In genomic region chr14:105470812-105471771, GRCh38 we compare ENCODE assay signal across 9 cellular contexts. TPM values are rescaled to one million over a fixed set of nuclear protein-coding genes. Genes with fewer than 3 reads are reported as not detected.
A peak's percentile ranks its signal among the peaks of the same experiment; 100 is the strongest.
DNase-seq lines count a peak whose midpoint lies in the region; ATAC-seq and TF ChIP-seq lines count a peak whose summit lies in the region.
"Had no signal": no experiment of that assay in that cellular context is flagged by ENCODE, and none has a peak within 500 bp of the region (broad histone marks: within the 10 kb centered on the region; RNA-seq: fewer than 3 reads in every experiment).

No MANE protein-coding gene starts in this region.

- no peaks in the 10 kb centered on the region for H3K36me3 Mint-ChIP-seq in HFFc6 (ENCODE audit: low read depth)
- H3K36me3 Mint-ChIP-seq in activated naive CD4-positive, alpha-beta T cell treated with anti-CD3 and anti-CD28 coated beads, Interleukin-2, amount 10 ng/mL, durations not matched to agents 7 days and 5 days = no peaks in the 10 kb centered on the region
- no peaks in the 10 kb centered on the region for H3K36me3 Mint-ChIP-seq in activated CD4-positive, alpha-beta memory T cell treated with anti-CD3 and anti-CD28 coated beads, Interleukin-2, amount 10 ng/mL, durations not matched to agents 7 days and 5 days (ENCODE audit: low read depth)

- H3K4me3 ChIP-seq in OCI-LY1 (ENCODE audit: low read depth, low read length, poor library complexity, severe bottlenecking) (no peak overlapping the region), sigmoid colon (no peak overlapping the region)
- H3K4me3 ChIP-seq: stomach had no signal

- no peaks in the 10 kb centered on the region for H3K9me3 Mint-ChIP-seq in HFFc6
- no peaks in the 10 kb centered on the region for H3K9me3 Mint-ChIP-seq in activated naive CD4-positive, alpha-beta T cell treated with anti-CD3 and anti-CD28 coated beads, Interleukin-2, amount 10 ng/mL, durations not matched to agents 7 days and 5 days
- H3K9me3 Mint-ChIP-seq in activated CD4-positive, alpha-beta memory T cell treated with anti-CD3 and anti-CD28 coated beads, Interleukin-2, amount 10 ng/mL, durations not matched to agents 7 days and 5 days = no peaks in the 10 kb centered on the region

- no peak overlapping the region for H2AFZ ChIP-seq in OCI-LY1 (ENCODE audit: low read length)

- TF ChIP-seq POLR2A in sigmoid colon (IDR thresholded peaks at IDR 0.05) = no peak

- no peaks in the 10 kb centered on the region for H3F3A ChIP-seq in OCI-LY1 (ENCODE audit: insufficient read depth, low read length)

- intact Hi-C loops in Right ventricle myocardium superior (cut with DNase I) = no loop called here
- intact Hi-C loops in sigmoid colon (cut with DNase I) = loop anchor here (10.0 kb wide), 1 partner anchor 54 kb away; the partner anchor contains the start of gene TMEM121

- H3K79me2 ChIP-seq in OCI-LY1 (ENCODE audit: insufficient read depth, low read length) = no peaks in the 10 kb centered on the region

- 68 to 79% methylated on average over 30 of the region's 30 CpGs for WGBS in sigmoid colon, 2 donors

- H3K9me3 ChIP-seq in OCI-LY1 (ENCODE audit: low read length) (no peaks in the 10 kb centered on the region), sigmoid colon (no peaks in the 10 kb centered on the region)
- H3K9me3 ChIP-seq: stomach had no signal

- TF ChIP-seq CTCF in HFFc6 (IDR thresholded peaks at IDR 0.05) (peak; percentile 38; the same call in 1 of the 2 replicates), OCI-LY1 (IDR thresholded peaks at IDR 0.05; ENCODE audit: low read length) (peak; percentile 15; the same call in 1 of the 2 replicates), sigmoid colon (IDR thresholded peaks at IDR 0.05) (no peak), GM20000 (IDR thresholded peaks at IDR 0.05; ENCODE audit: extremely low read depth, missing control alignments) (no peak)

- no peak overlapping the region for H3K4me2 ChIP-seq in OCI-LY1 (ENCODE audit: low read length)

- no peaks in the 10 kb centered on the region for H3K27me3 Mint-ChIP-seq in HFFc6 (ENCODE audit: insufficient read depth)
- peaks cover 21% of the 10 kb centered on the region for H3K27me3 Mint-ChIP-seq in activated naive CD4-positive, alpha-beta T cell treated with anti-CD3 and anti-CD28 coated beads, Interleukin-2, amount 10 ng/mL, durations not matched to agents 7 days and 5 days
- H3K27me3 Mint-ChIP-seq in activated CD4-positive, alpha-beta memory T cell treated with anti-CD3 and anti-CD28 coated beads, Interleukin-2, amount 10 ng/mL, durations not matched to agents 7 days and 5 days = peaks cover 9% of the 10 kb centered on the region

- no peak for TF ChIP-seq EP300 in sigmoid colon (IDR thresholded peaks at IDR 0.05)

- CTCF ChIA-PET in activated naive CD4-positive, alpha-beta T cell treated with anti-CD3 and anti-CD28 coated beads, Interleukin-2, amount 10 ng/mL, durations not matched to agents 7 days and 5 days (lab: Charles Lee) = interaction anchor here (0.7 to 1.4 kb wide), 2 partner anchors 10 to 96 kb away, joined by 3 to 10 read pairs; no protein-coding TSS in a partner anchor
- CTCF ChIA-PET in activated CD4-positive, alpha-beta memory T cell treated with anti-CD3 and anti-CD28 coated beads, Interleukin-2, amount 10 ng/mL, durations not matched to agents 7 days and 5 days (lab: Charles Lee) = interaction anchor here (1.2 to 2.7 kb wide), 3 partner anchors 10 to 19 kb away, joined by 4 to 12 read pairs (median 7); no protein-coding TSS in a partner anchor

- no peak overlapping the region for H3K4me3 Mint-ChIP-seq in HFFc6
- no peak overlapping the region for H3K4me3 Mint-ChIP-seq in activated naive CD4-positive, alpha-beta T cell treated with anti-CD3 and anti-CD28 coated beads, Interleukin-2, amount 10 ng/mL, durations not matched to agents 7 days and 5 days
- no peak overlapping the region for H3K4me3 Mint-ChIP-seq in activated CD4-positive, alpha-beta memory T cell treated with anti-CD3 and anti-CD28 coated beads, Interleukin-2, amount 10 ng/mL, durations not matched to agents 7 days and 5 days

- H3K4me1 Mint-ChIP-seq in HFFc6 (ENCODE audit: low read depth) = no peaks in the 10 kb centered on the region
- peaks cover 9% of the 10 kb centered on the region for H3K4me1 Mint-ChIP-seq in activated naive CD4-positive, alpha-beta T cell treated with anti-CD3 and anti-CD28 coated beads, Interleukin-2, amount 10 ng/mL, durations not matched to agents 7 days and 5 days
- H3K4me1 Mint-ChIP-seq in activated CD4-positive, alpha-beta memory T cell treated with anti-CD3 and anti-CD28 coated beads, Interleukin-2, amount 10 ng/mL, durations not matched to agents 7 days and 5 days = peaks cover 7% of the 10 kb centered on the region

- peaks cover 44% of the 10 kb centered on the region for H3K36me3 ChIP-seq in OCI-LY1 (ENCODE audit: insufficient read depth, low read length)
- H3K36me3 ChIP-seq in sigmoid colon = peaks cover 6 to 43% (median 17%) of the 10 kb centered on the region in 4 donors

- no peak overlapping the region for H3K27ac Mint-ChIP-seq in HFFc6
- no peak overlapping the region for H3K27ac Mint-ChIP-seq in activated naive CD4-positive, alpha-beta T cell treated with anti-CD3 and anti-CD28 coated beads, Interleukin-2, amount 10 ng/mL, durations not matched to agents 7 days and 5 days
- H3K27ac Mint-ChIP-seq in activated CD4-positive, alpha-beta memory T cell treated with anti-CD3 and anti-CD28 coated beads, Interleukin-2, amount 10 ng/mL, durations not matched to agents 7 days and 5 days = no peak overlapping the region

- POLR2A ChIA-PET in activated CD4-positive, alpha-beta memory T cell treated with anti-CD3 and anti-CD28 coated beads, Interleukin-2, amount 10 ng/mL, durations not matched to agents 7 days and 5 days (lab: Charles Lee) = interaction anchor here (0.7 to 4.1 kb wide), 3 partner anchors 11 to 21 kb away, joined by 3 to 15 read pairs (median 7); no protein-coding TSS in a partner anchor

- no peak overlapping the region for H3K27ac ChIP-seq in OCI-LY1 (ENCODE audit: low read depth, low read length, poor library complexity, severe bottlenecking)
- H3K27ac ChIP-seq in sigmoid colon = peak overlapping the region in 3 of 4 donors; percentile 48 to 89 (median 79)

- H3K9me2 ChIP-seq in OCI-LY1 (ENCODE audit: low read depth, low read length) = no peaks in the 10 kb centered on the region

- DNase-seq in HFFc6 = no peak
- DNase-seq in Right ventricle myocardium superior = peak; percentile 80
- DNase-seq in sigmoid colon = no peak
- DNase-seq in activated naive CD4-positive, alpha-beta T cell treated with anti-CD3 and anti-CD28 coated beads, Interleukin-2, amount 10 ng/mL, durations not matched to agents 7 days and 5 days = no peak
- DNase-seq in GM20000 (ENCODE audit: low spot score) = no peak
- DNase-seq in activated CD4-positive, alpha-beta memory T cell treated with anti-CD3 and anti-CD28 coated beads, Interleukin-2, amount 10 ng/mL, durations not matched to agents 7 days and 5 days = no peak
- DNase-seq: stomach, T-helper 2 cell had no signal

- H3K4me1 ChIP-seq in OCI-LY1 (ENCODE audit: insufficient read depth, low read length, severe bottlenecking) (peaks cover 7% of the 10 kb centered on the region), sigmoid colon (peaks cover 0 to 61% (median 55%) of the 10 kb centered on the region in 4 donors)

- no peaks in the 10 kb centered on the region for H4K20me1 ChIP-seq in OCI-LY1 (ENCODE audit: insufficient read depth, low read length)

- no peak overlapping the region for H3K9ac ChIP-seq in OCI-LY1 (ENCODE audit: low read length)

- ATAC-seq in Right ventricle myocardium superior (ENCODE audit: poor library complexity) = peak; percentile 5

- H3K27me3 ChIP-seq in OCI-LY1 (ENCODE audit: insufficient read depth, low read length) (peaks cover 11% of the 10 kb centered on the region; the same call in 1 of the 2 replicates), sigmoid colon (peaks cover 3 to 33% (median 3%) of the 10 kb centered on the region in 3 donors)

RNA-seq across cellular contexts. Expression of gene CRIP2, which starts 3.5 kb away (rescaled TPM):
- total RNA-seq in HFFc6 (2021; fragmentation: NEBNext Ultra II Directional; extraction: Animal tissue kit (Norgen Biotek cat#: 25700)) = 10 to 100 TPM in 4 of 6 experiments, 1 to 10 TPM in 2; 6.9 to 22.4 (median 21.0) TPM
- total RNA-seq in Right ventricle myocardium superior (1,011 TPM), sigmoid colon (10 to 100 TPM; 49.8 to 79.5 (median 57.1) TPM)
- polyA plus RNA-seq in sigmoid colon = 10 to 100 TPM; 13.6 to 50.0 (median 34.2) TPM
- total RNA-seq in activated CD4-positive, alpha-beta memory T cell treated with anti-CD3 and anti-CD28 coated beads, Interleukin-2, amount 10 ng/mL, durations not matched to agents 7 days and 5 days = 1 to 10 TPM; 1.8 to 1.9 TPM

RNA-seq across cellular contexts. Expression of gene CRIP1, which starts 15.6 kb away (rescaled TPM):
- total RNA-seq in HFFc6 (2021; fragmentation: NEBNext Ultra II Directional; extraction: Animal tissue kit (Norgen Biotek cat#: 25700)) = 10 to 100 TPM in 4 of 6 experiments, 1 to 10 TPM in 2; 4.8 to 55.2 (median 42.3) TPM
- total RNA-seq in Right ventricle myocardium superior (71.8 TPM), sigmoid colon (10 to 100 TPM in 3 of 4 donors, 1 to 10 TPM in 1; 4.9 to 24.3 (median 15.4) TPM)
- polyA plus RNA-seq in sigmoid colon = 100 to 1,000 TPM; 168 to 403 (median 199) TPM
- total RNA-seq in activated CD4-positive, alpha-beta memory T cell treated with anti-CD3 and anti-CD28 coated beads, Interleukin-2, amount 10 ng/mL, durations not matched to agents 7 days and 5 days = 100 to 1,000 TPM; 875 to 883 TPM

RNA-seq across cellular contexts. Expression of gene TEDC1, which starts 20.0 kb away (rescaled TPM):
- total RNA-seq in HFFc6 (2021; fragmentation: NEBNext Ultra II Directional; extraction: Animal tissue kit (Norgen Biotek cat#: 25700)) = 10 to 100 TPM in 5 of 6 experiments, 1 to 10 TPM in 1; 9.1 to 12.9 (median 12.7) TPM
- total RNA-seq in Right ventricle myocardium superior (6.2 TPM), sigmoid colon (1 to 10 TPM in 2 of 4 donors, under 1 TPM in 2; 0.16 to 5.2 (median 1.0) TPM)
- 10 to 100 TPM; 17.8 to 36.0 (median 19.2) TPM for polyA plus RNA-seq in sigmoid colon
- total RNA-seq in activated CD4-positive, alpha-beta memory T cell treated with anti-CD3 and anti-CD28 coated beads, Interleukin-2, amount 10 ng/mL, durations not matched to agents 7 days and 5 days = 10 to 100 TPM; 44.1 to 47.0 TPM

RNA-seq across cellular contexts. Expression of gene MTA1, which starts 51.5 kb away (rescaled TPM):
- 10 to 100 TPM; 67.5 to 71.3 (median 69.2) TPM for total RNA-seq in HFFc6 (2021; fragmentation: NEBNext Ultra II Directional; extraction: Animal tissue kit (Norgen Biotek cat#: 25700))
- total RNA-seq in Right ventricle myocardium superior (191 TPM), sigmoid colon (10 to 100 TPM; 25.7 to 92.8 (median 46.1) TPM)
- 10 to 100 TPM; 14.3 to 70.7 (median 18.6) TPM for polyA plus RNA-seq in sigmoid colon
- 100 to 1,000 TPM in 1 of 2 experiments, 10 to 100 TPM in 1; 98.5 to 103 TPM for total RNA-seq in activated CD4-positive, alpha-beta memory T cell treated with anti-CD3 and anti-CD28 coated beads, Interleukin-2, amount 10 ng/mL, durations not matched to agents 7 days and 5 days

RNA-seq across cellular contexts. Expression of gene TMEM121, which starts 55.3 kb away (rescaled TPM):
- 1 to 10 TPM; 3.0 to 4.2 (median 3.4) TPM for total RNA-seq in HFFc6 (2021; fragmentation: NEBNext Ultra II Directional; extraction: Animal tissue kit (Norgen Biotek cat#: 25700))
- total RNA-seq in Right ventricle myocardium superior (3.1 TPM), sigmoid colon (1 to 10 TPM; 3.0 to 8.0 (median 6.2) TPM)
- 1 to 10 TPM in 1 of 3 donors, not detected in 2; 2.3 TPM for polyA plus RNA-seq in sigmoid colon
- 1 to 10 TPM; 9.6 TPM for total RNA-seq in activated CD4-positive, alpha-beta memory T cell treated with anti-CD3 and anti-CD28 coated beads, Interleukin-2, amount 10 ng/mL, durations not matched to agents 7 days and 5 days

Comparison
In these comparisons a context has a peak if more than half of its experiments do, and no peak if none do; other contexts are left out.
1. CTCF ChIP-seq: peak in HFFc6 (single experiment) and OCI-LY1 (single experiment); none in sigmoid colon (0 of 4) and GM20000 (single experiment).
2. RNA of gene CRIP2, which starts 3.5 kb away (total RNA-seq): 1,011 TPM in Right ventricle myocardium superior (single experiment); 49.8 to 79.5 TPM in sigmoid colon, 6.9 to 22.4 TPM in HFFc6 and 1.8 to 1.9 TPM in activated CD4-positive, alpha-beta memory T cell treated with anti-CD3 and anti-CD28 coated beads, Interleukin-2, amount 10 ng/mL, durations not matched to agents 7 days and 5 days; every median in the first group is over 10 times any median in the second.
3. RNA of gene CRIP1, which starts 15.6 kb away (total RNA-seq): 875 to 883 TPM in activated CD4-positive, alpha-beta memory T cell treated with anti-CD3 and anti-CD28 coated beads, Interleukin-2, amount 10 ng/mL, durations not matched to agents 7 days and 5 days; 71.8 TPM in Right ventricle myocardium superior (single experiment), 4.8 to 55.2 TPM in HFFc6 and 4.9 to 24.3 TPM in sigmoid colon; every median in the first group is over 10 times any median in the second.